In the genomic region with DNA sequence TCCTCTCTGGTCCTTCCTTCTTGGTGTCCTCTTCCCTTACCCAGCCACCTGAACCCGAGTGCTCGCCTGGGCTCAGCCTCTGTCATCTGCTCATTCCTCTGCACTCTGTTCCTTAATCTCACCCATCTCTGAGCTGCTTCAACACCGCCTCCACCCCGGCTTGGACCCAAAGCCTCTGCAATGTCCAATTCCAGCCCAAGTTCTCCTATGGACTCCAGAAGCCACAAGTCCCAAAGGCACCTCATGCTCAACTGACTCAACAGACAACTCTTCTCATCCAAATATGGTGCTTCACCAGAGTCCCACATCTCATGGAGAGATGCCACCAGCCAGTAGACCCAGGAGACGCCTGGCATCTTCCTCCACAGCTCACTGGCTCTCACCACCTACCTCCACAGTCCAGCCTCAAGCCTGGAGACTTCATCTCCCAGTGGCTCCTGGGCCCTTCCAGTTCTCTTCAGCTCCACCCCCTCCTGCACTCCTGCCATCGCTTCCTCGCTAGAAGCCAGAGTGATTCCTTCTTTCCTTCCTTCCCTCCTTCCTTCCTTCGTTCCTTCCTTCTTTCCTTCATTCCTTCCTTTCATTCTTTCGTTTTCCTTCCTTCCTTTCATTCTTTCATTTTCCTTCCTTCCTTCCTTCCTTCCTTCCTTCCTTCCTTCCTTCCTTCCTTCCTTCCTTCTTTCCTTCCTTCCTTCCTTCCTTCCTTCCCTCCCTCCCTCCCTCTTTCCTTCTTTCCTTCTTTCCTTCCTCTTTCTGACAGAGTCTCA, we compare ENCODE assay signal across 26 cellular contexts. TPM values are rescaled to one million over a fixed set of nuclear protein-coding genes. Genes with fewer than 3 reads are reported as not detected.
DNase-seq lines count a peak whose midpoint lies in the region; ATAC-seq, FAIRE-seq and TF ChIP-seq lines count a peak whose summit lies in the region.
"Had no signal": no experiment of that assay in that cellular context is flagged by ENCODE, and none has a peak within 500 bp of the region (broad histone marks: within the 10 kb centered on the region; RNA-seq: fewer than 3 reads in every experiment).

No MANE protein-coding gene starts in this region.

- TF ChIP-seq CTCF in HEK293 (tag by site-specific recombination; IDR thresholded peaks at IDR 0.05) = no peak
- TF ChIP-seq CTCF in glutamatergic neuron (IDR thresholded peaks at IDR 0.05; ENCODE audit: partially characterized antibody, unreplicated experiment) = no peak

- POLR2A ChIA-PET in HEK293 (lab: Yijun Ruan, JAX) = interaction anchor here (0.6 kb wide), 1 partner anchor 459 kb away, joined by 3 read pairs; no protein-coding TSS in a partner anchor

- peaks cover 11% of the 10 kb centered on the region for H3K4me1 Mint-ChIP-seq in glutamatergic neuron (ENCODE audit: low read depth, unreplicated experiment)
- H3K4me1 Mint-ChIP-seq in T-helper 2 cell treated with Interferon-gamma antibody and Interleukin-4, amounts not matched to agents 5 μg/mL and 100 μg/mL, for 36 hours (ENCODE audit: low read depth) = peaks cover 5% of the 10 kb centered on the region
- H3K4me1 Mint-ChIP-seq: CD4-positive, alpha-beta memory T cell had no signal

- H3K27me3 Mint-ChIP-seq in glutamatergic neuron (ENCODE audit: unreplicated experiment) = peaks cover 3% of the 10 kb centered on the region
- H3K27me3 Mint-ChIP-seq in T-helper 2 cell treated with Interferon-gamma antibody and Interleukin-4, amounts not matched to agents 5 μg/mL and 100 μg/mL, for 36 hours (ENCODE audit: low read depth) = peaks cover 18% of the 10 kb centered on the region

- no peak overlapping the region for H3K27ac Mint-ChIP-seq in glutamatergic neuron (ENCODE audit: unreplicated experiment)
- H3K27ac Mint-ChIP-seq in T-helper 2 cell treated with Interferon-gamma antibody and Interleukin-4, amounts not matched to agents 5 μg/mL and 100 μg/mL, for 36 hours = no peak overlapping the region
- H3K27ac Mint-ChIP-seq: CD4-positive, alpha-beta memory T cell had no signal

- DNase-seq in HTR-8/SVneo (ENCODE audit: insufficient read length, low spot score) (no peak), glutamatergic neuron (no peak)
- no peak for DNase-seq in T-helper 2 cell treated with Interferon-gamma antibody and Interleukin-4, amounts not matched to agents 5 μg/mL and 100 μg/mL, for 36 hours (ENCODE audit: low spot score)
- DNase-seq: CD4-positive, alpha-beta memory T cell; COR-L47; DMS53; GOT3; KG1; MG63; NCI-H1105 treated with DMSO at 0.1 percent for 48 hours; NCI-H2029 treated with DMSO at 0.1 percent for 48 hours; NCI-H446 treated with DMSO at 0.1 percent for 48 hours; NCI-H526; PC-9; SHP77 had no signal

- H3K9me3 ChIP-seq in HEK293 (ENCODE audit: control insufficient read depth, insufficient read depth, low read depth, low read length) (no peaks in the 10 kb centered on the region), skeletal muscle tissue (ENCODE audit: control insufficient read depth in 3 of 3, low read length in 3 of 3) (no peaks in the 10 kb centered on the region)
- H3K9me3 ChIP-seq: HAP-1, MG63 had no signal

- ATAC-seq in HG02870 (IDR thresholded peaks at IDR 0.05; ENCODE audit: unreplicated experiment) (no peak), HG03442 (IDR thresholded peaks at IDR 0.05; ENCODE audit: unreplicated experiment) (no peak)

- H3K4me3 Mint-ChIP-seq in glutamatergic neuron (ENCODE audit: unreplicated experiment) = peak overlapping the region; percentile 2
- no peak overlapping the region for H3K4me3 Mint-ChIP-seq in T-helper 2 cell treated with Interferon-gamma antibody and Interleukin-4, amounts not matched to agents 5 μg/mL and 100 μg/mL, for 36 hours
- H3K4me3 Mint-ChIP-seq: CD4-positive, alpha-beta memory T cell had no signal

- H3K4me1 ChIP-seq in HEK293 (ENCODE audit: control insufficient read depth, insufficient read depth, low read length) (no peaks in the 10 kb centered on the region), skeletal muscle tissue (ENCODE audit: control insufficient read depth in 3 of 3, insufficient read depth in 3 of 3, low read length in 3 of 3) (no peaks in the 10 kb centered on the region)
- H3K4me1 ChIP-seq: HAP-1 had no signal

- H3K9ac ChIP-seq in skeletal muscle tissue (ENCODE audit: low read depth in 1 of 3, low read length in 3 of 3) = no peak overlapping the region

- peaks cover 9% of the 10 kb centered on the region for H3K9me3 Mint-ChIP-seq in glutamatergic neuron (ENCODE audit: unreplicated experiment)
- no peaks in the 10 kb centered on the region for H3K9me3 Mint-ChIP-seq in T-helper 2 cell treated with Interferon-gamma antibody and Interleukin-4, amounts not matched to agents 5 μg/mL and 100 μg/mL, for 36 hours

- FAIRE-seq in HTR-8/SVneo (lab: Jason Lieb, UNC) = peak; percentile 52

- H3K27ac ChIP-seq in HEK293 (ENCODE audit: extremely low read depth, low read depth, low read length) = no peak overlapping the region
- H3K27ac ChIP-seq in skeletal muscle tissue (ENCODE audit: low read depth, low read length) = peak overlapping the region; percentile 11
- H3K27ac ChIP-seq: PC-9 had no signal

- H3K27me3 ChIP-seq in skeletal muscle tissue (ENCODE audit: control insufficient read depth in 3 of 3, insufficient read depth in 3 of 3, low read length in 3 of 3) = peaks cover 7 to 15% (median 8%) of the 10 kb centered on the region in 3 donors

- H3K4me3 ChIP-seq in HEK293 (ENCODE audit: low read depth, low read length) (no peak overlapping the region), skeletal muscle tissue (ENCODE audit: low read length in 3 of 3) (no peak overlapping the region)
- H3K4me3 ChIP-seq: HAP-1, MG63, PC-9 had no signal

- H3K36me3 Mint-ChIP-seq in glutamatergic neuron (ENCODE audit: unreplicated experiment) = peaks cover 16% of the 10 kb centered on the region
- no peaks in the 10 kb centered on the region for H3K36me3 Mint-ChIP-seq in T-helper 2 cell treated with Interferon-gamma antibody and Interleukin-4, amounts not matched to agents 5 μg/mL and 100 μg/mL, for 36 hours (ENCODE audit: low read depth)

- CTCF ChIA-PET in HEK293 (lab: Yijun Ruan, JAX) = interaction anchor here (0.6 kb wide), 1 partner anchor 91 kb away, joined by 3 read pairs; no protein-coding TSS in a partner anchor

- no peaks in the 10 kb centered on the region for H3K36me3 ChIP-seq in HEK293 (ENCODE audit: control insufficient read depth in 2 of 2, insufficient read depth in 1 of 2, low read length in 2 of 2)
- no peaks in the 10 kb centered on the region for H3K36me3 ChIP-seq in skeletal muscle tissue (ENCODE audit: control insufficient read depth in 3 of 3, insufficient read depth in 3 of 3, low read length in 3 of 3)
- H3K36me3 ChIP-seq: HAP-1, MG63 had no signal

TF ChIP-seq in HEK293, 187 proteins besides CTCF, POLR2A, EP300 and RAD21:
- peak; percentile 86 for TF ChIP-seq ZNF366 (tag by site-specific recombination; conservative IDR thresholded peaks at IDR 0.05)
- TF ChIP-seq ZNF302 (tag by site-specific recombination; IDR thresholded peaks at IDR 0.05; ENCODE audit: low read depth) = no peak

RNA-seq across cellular contexts. Expression of a gene that starts 40.9 kb away (rescaled TPM):
- total RNA-seq in glutamatergic neuron (ENCODE audit: unreplicated experiment) (1,047 TPM), skeletal muscle tissue (133 TPM)
- total RNA-seq: A673; CD4-positive, alpha-beta memory T cell; Daoy; G401; HT1080; PC-9; RPMI7951; SK-MEL-5 had no signal

RNA-seq across cellular contexts. Expression of a gene that starts 47.6 kb away (rescaled TPM):
- total RNA-seq in glutamatergic neuron (ENCODE audit: unreplicated experiment) = 97.2 TPM
- 241 TPM for total RNA-seq in skeletal muscle tissue
